Comparison of ENCODE assay signal across 6 cellular contexts in genomic region chr13:32610538-32610937, GRCh38.
"Had no signal": no experiment of that assay in that cellular context is flagged by ENCODE, and none has a peak within 500 bp of the region (broad histone marks: within the 10 kb centered on the region; RNA-seq: fewer than 3 reads in every experiment).

No MANE protein-coding gene starts in this region.

- DNase-seq: GM23248, GOT3, H9, HCEC 1CT, KBM-7 had no signal

- H3K4me3 ChIP-seq: GM23248 had no signal

- H3K27ac ChIP-seq: GM23248 had no signal

- FAIRE-seq: HTR-8/SVneo had no signal

- H3K9ac ChIP-seq: GM23248 had no signal

- H2AFZ ChIP-seq: GM23248 had no signal
